ENCODE assay signal across 8 cellular contexts in genomic region chr4:184850431-184851199, GRCh38. TPM values are rescaled to one million over a fixed set of nuclear protein-coding genes. Genes with fewer than 3 reads are reported as not detected.
DNase-seq lines count a peak whose midpoint lies in the region; ATAC-seq and TF ChIP-seq lines count a peak whose summit lies in the region.

No MANE protein-coding gene starts in this region.

- no peak overlapping the region for H3K4me3 ChIP-seq in right atrium auricular region
- no peak overlapping the region for H3K4me3 ChIP-seq in upper lobe of right lung

- TF ChIP-seq CTCF in right atrium auricular region (IDR thresholded peaks at IDR 0.05) (no peak), upper lobe of right lung (IDR thresholded peaks at IDR 0.05) (no peak)

- H3K36me3 ChIP-seq in right atrium auricular region (no peaks in the 10 kb centered on the region), upper lobe of right lung (no peaks in the 10 kb centered on the region)

- no peaks in the 10 kb centered on the region for H3K4me1 ChIP-seq in right atrium auricular region
- H3K4me1 ChIP-seq in upper lobe of right lung, result no peaks in the 10 kb centered on the region

- no peak for ATAC-seq in left ventricle myocardium superior
- peak; percentile 36 for ATAC-seq in HG02623 (IDR thresholded peaks at IDR 0.05; ENCODE audit: unreplicated experiment)
- ATAC-seq in HG03575 (IDR thresholded peaks at IDR 0.05; ENCODE audit: extremely low read depth, insufficient number of reproducible peaks, low FRiP score, unreplicated experiment), result peak; percentile 23
- ATAC-seq in upper lobe of right lung, result no peak

- DNase-seq in left ventricle myocardium superior (peak; percentile 30), right atrium auricular region (ENCODE audit: low spot score) (no peak), upper lobe of right lung (no peak), ureter (ENCODE audit: low spot score) (no peak), T-helper 9 cell (no peak), activated gamma-delta T cell (lab: John Stamatoyannopoulos, UW) (no peak)

- peak overlapping the region in 1 of 2 donors; percentile 31 for H3K27ac ChIP-seq in right atrium auricular region
- H3K27ac ChIP-seq in upper lobe of right lung, result peak overlapping the region; percentile 11

- H3K27me3 ChIP-seq in right atrium auricular region, result no peaks in the 10 kb centered on the region
- H3K27me3 ChIP-seq in upper lobe of right lung, result no peaks in the 10 kb centered on the region

- intact Hi-C loops in left ventricle myocardium superior (cut with micrococcal nuclease) (no loop called here), upper lobe of right lung (cut with DNase I) (no loop called here)

- H3K9me3 ChIP-seq in right atrium auricular region (no peaks in the 10 kb centered on the region), upper lobe of right lung (no peaks in the 10 kb centered on the region)

RNA-seq across cellular contexts. Expression of gene ACSL1, which starts 24.8 kb away (rescaled TPM):
- total RNA-seq in left ventricle myocardium superior (477 TPM), right atrium auricular region (100 to 1,000 TPM; 144 to 156 TPM), upper lobe of right lung (287 TPM), ureter (104 TPM)

Comparison
In these comparisons a context has a peak if more than half of its experiments do, and no peak if none do; other contexts are left out.
1. ATAC-seq: peak in HG02623 (single experiment) and HG03575 (single experiment); none in left ventricle myocardium superior (single experiment) and upper lobe of right lung (single experiment).